9 cellular contexts compared by ENCODE assay signal in the genomic region with DNA sequence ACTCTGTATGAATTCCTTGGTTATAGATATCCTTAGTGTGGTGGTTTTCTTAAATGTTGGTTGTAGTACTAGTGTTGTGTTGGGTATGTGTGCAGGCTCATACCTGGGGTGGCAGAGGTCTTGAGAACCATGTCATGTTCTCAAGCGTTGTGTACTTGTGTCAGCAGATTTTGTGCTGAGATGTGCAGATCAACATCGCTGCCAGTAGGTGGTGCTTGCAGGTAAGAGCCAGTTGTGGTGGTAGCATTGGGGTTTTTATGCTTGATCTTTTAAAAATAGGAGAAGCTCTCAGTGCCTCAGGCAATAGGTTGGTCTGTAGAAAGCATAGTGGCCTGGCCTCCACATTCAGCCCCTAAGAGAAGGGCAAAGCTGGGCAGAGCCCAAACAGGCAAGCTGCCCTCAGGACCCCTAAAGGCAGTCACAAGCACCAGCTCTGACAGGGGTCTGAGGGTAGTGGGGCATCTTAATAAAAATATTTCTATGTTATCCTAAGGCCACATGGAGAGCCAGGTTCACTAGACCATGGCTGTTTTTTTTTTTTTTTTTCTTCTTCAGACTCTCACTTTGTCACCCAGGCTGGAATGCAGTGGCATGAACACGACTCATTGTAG.
A peak's percentile ranks its signal among the peaks of the same experiment; 100 is the strongest.
DNase-seq lines count a peak whose midpoint lies in the region; ATAC-seq, FAIRE-seq and TF ChIP-seq lines count a peak whose summit lies in the region.
"Had no signal": no experiment of that assay in that cellular context is flagged by ENCODE, and none has a peak within 500 bp of the region (broad histone marks: within the 10 kb centered on the region; RNA-seq: fewer than 3 reads in every experiment).

No MANE protein-coding gene starts in this region.

- H3K23me2 ChIP-seq in H1 (ENCODE audit: low read depth, low read length), result no peaks in the 10 kb centered on the region

- H4K8ac ChIP-seq in H1 (ENCODE audit: extremely low read depth, insufficient read depth, low read length), result no peak overlapping the region

- no peak overlapping the region for H2AK5ac ChIP-seq in H1 (ENCODE audit: low read depth, low read length)

- no peak overlapping the region for H3K4me3 ChIP-seq in AG10803 (ENCODE audit: low read length)
- no peak overlapping the region for H3K4me3 ChIP-seq in GM12865 (ENCODE audit: low read depth, low read length)
- no peak overlapping the region for H3K4me3 ChIP-seq in NT2/D1 (ENCODE audit: insufficient read length, low read depth)
- H3K4me3 ChIP-seq in H1 (ENCODE audit: extremely low read depth in 1 of 4, insufficient read depth in 2 of 4, low read depth in 3 of 4, low read length in 4 of 4), result no peak overlapping the region
- H3K4me3 ChIP-seq in kidney (ENCODE audit: low read length in 2 of 2), result no peak overlapping the region

- no peaks in the 10 kb centered on the region for H3K79me1 ChIP-seq in H1 (ENCODE audit: low read depth, low read length)

- H3K9ac ChIP-seq in NT2/D1 (ENCODE audit: insufficient read length, low read depth) (no peak overlapping the region), H1 (replicated peaks in 1 of 4; ENCODE audit: extremely low read depth in 1 of 4, low read depth in 3 of 4, low read length in 3 of 4) (no peak overlapping the region), kidney (ENCODE audit: low read length in 2 of 2) (no peak overlapping the region)

- FAIRE-seq in H1 (lab: Jason Lieb, UNC) (peak; percentile 92), frontal cortex (lab: Jason Lieb, UNC) (no peak), kidney (lab: Jason Lieb, UNC) (no peak)

- H3K9me3 Mint-ChIP-seq in neural crest cell, result no peaks in the 10 kb centered on the region
- H3K9me3 Mint-ChIP-seq: memory B cell had no signal

- intact Hi-C loops in kidney (cut with DNase I), result no loop called here

- TF ChIP-seq POLR2A in H1 (IDR thresholded peaks at IDR 0.05; ENCODE audit: control extremely low read depth in 1 of 2, low read depth in 2 of 2, low read length in 2 of 2), result no peak

- no peak overlapping the region for H2BK5ac ChIP-seq in H1 (ENCODE audit: low read depth, low read length)

- H3K4me1 ChIP-seq in NT2/D1 (ENCODE audit: insufficient read depth, insufficient read length) (no peaks in the 10 kb centered on the region), H1 (replicated peaks in 1 of 4; ENCODE audit: control insufficient read depth in 3 of 4, insufficient read depth in 4 of 4, low read length in 3 of 4) (no peaks in the 10 kb centered on the region), kidney (ENCODE audit: control insufficient read depth in 1 of 2, insufficient read depth in 1 of 2, low read depth in 1 of 2, low read length in 2 of 2) (no peaks in the 10 kb centered on the region)

- no peak overlapping the region for H3K56ac ChIP-seq in H1 (replicated peaks; ENCODE audit: insufficient read length, low read depth, low read length)

- peak; percentile 40 for DNase-seq in AG10803 (ENCODE audit: low read depth)
- DNase-seq in GM12865 (ENCODE audit: low read depth), result peak; percentile 83
- peak; percentile 67 for DNase-seq in NT2/D1 (ENCODE audit: low read depth, low spot score)
- DNase-seq in H1 (ENCODE audit: low read depth in 1 of 2, low spot score in 2 of 2), result no peak
- peak; percentile 22 for DNase-seq in neural crest cell (ENCODE audit: low read depth, low spot score)
- no peak for DNase-seq in frontal cortex (ENCODE audit: low spot score in 2 of 2)
- DNase-seq in kidney, result no peak

- TF ChIP-seq RAD21 in H1 (IDR thresholded peaks at IDR 0.05 in 1 of 2, conservative IDR thresholded peaks at IDR 0.05 in 1 of 2; ENCODE audit: low read depth in 2 of 2, low read length in 2 of 2), result peak; percentile 77 to 85

- H3K23ac ChIP-seq in H1 (ENCODE audit: insufficient read length), result no peak overlapping the region

- H3K27me3 ChIP-seq in NT2/D1 (ENCODE audit: insufficient read depth, insufficient read length) (no peaks in the 10 kb centered on the region), H1 (replicated peaks in 1 of 4; ENCODE audit: control insufficient read depth in 3 of 4, extremely low read depth in 1 of 4, insufficient read depth in 3 of 4, low read length in 3 of 4) (no peaks in the 10 kb centered on the region)

- no peak overlapping the region for H3K4me2 ChIP-seq in H1 (ENCODE audit: insufficient read depth in 1 of 2, low read depth in 2 of 2, low read length in 2 of 2)

- no peak overlapping the region; the same call in 1 of the 2 replicates for H3K18ac ChIP-seq in H1 (ENCODE audit: extremely low read depth, low read length)

- peaks cover 21% of the 10 kb centered on the region for H3K27me3 Mint-ChIP-seq in neural crest cell (ENCODE audit: low read depth)

- no peak overlapping the region for H2BK15ac ChIP-seq in H1 (ENCODE audit: low read length)

- no peaks in the 10 kb centered on the region for H4K20me1 ChIP-seq in H1 (replicated peaks in 1 of 2; ENCODE audit: control insufficient read depth in 1 of 2, insufficient read depth in 2 of 2, low read length in 2 of 2)

- H3K27ac ChIP-seq in H1 (ENCODE audit: low read depth, low read length) (no peak overlapping the region), kidney (ENCODE audit: low read depth in 2 of 2, low read length in 2 of 2) (no peak overlapping the region)

- H4K5ac ChIP-seq in H1 (ENCODE audit: insufficient read length, low read depth, low read length), result no peak overlapping the region

- H3K14ac ChIP-seq in H1 (ENCODE audit: insufficient read length), result no peak overlapping the region

- H3K79me2 ChIP-seq in H1 (ENCODE audit: control insufficient read depth in 1 of 2, insufficient read depth in 2 of 2, low read length in 2 of 2), result no peaks in the 10 kb centered on the region

- no peak overlapping the region for H3K4ac ChIP-seq in H1 (replicated peaks; ENCODE audit: insufficient read length, low read depth, low read length)

- CTCF ChIA-PET in H1 (lab: Charles Lee; ENCODE audit: partially characterized antibody), result interaction anchor here (0.6 to 6.0 kb wide), 36 partner anchors 9 to 850 kb away, joined by 3 to 66 read pairs (median 4); no protein-coding TSS in a partner anchor

- POLR2A ChIA-PET in H1 (lab: Charles Lee; ENCODE audit: partially characterized antibody), result interaction anchor here (1.0 kb wide), 1 partner anchor 12 kb away, joined by 3 read pairs; no protein-coding TSS in a partner anchor

- no peak overlapping the region for H2BK12ac ChIP-seq in H1 (ENCODE audit: low read depth, low read length)

- no peak overlapping the region for H4K91ac ChIP-seq in H1 (replicated peaks; ENCODE audit: insufficient read length, low read length)

- no peaks in the 10 kb centered on the region for H3K4me1 Mint-ChIP-seq in neural crest cell
- H3K4me1 Mint-ChIP-seq: memory B cell had no signal

- H3K27ac Mint-ChIP-seq in neural crest cell (ENCODE audit: unreplicated experiment), result no peak overlapping the region
- H3K27ac Mint-ChIP-seq: memory B cell had no signal

- peak overlapping the region; percentile 80 for H2AFZ ChIP-seq in H1 (ENCODE audit: low read length)

- TF ChIP-seq EP300 in H1 (IDR thresholded peaks at IDR 0.05; ENCODE audit: borderline replicate concordance in 1 of 2, low read depth in 2 of 2, low read length in 2 of 2), result no peak

- 50% methylated on average over 3 of the region's 3 CpGs; no CpG with 5 or more reads in 1 of the 2 experiments for WGBS in H1 (ENCODE audit: extremely low coverage in 1 of 2, insufficient coverage in 1 of 2, insufficient read length in 1 of 2, insufficient replicate concordance in 2 of 2, low coverage in 1 of 2, low lambda C conversion rate in 2 of 2, missing lambda C conversion rate in 1 of 2), 2 experiments

- TF ChIP-seq CTCF in AG10803 (conservative IDR thresholded peaks at IDR 0.05; ENCODE audit: low read length), result peak; percentile 63
- peak; percentile 85 for TF ChIP-seq CTCF in GM12865 (IDR thresholded peaks at IDR 0.05; ENCODE audit: insufficient read depth, low read depth, low read length, missing control alignments)
- peak; percentile 72 to 91 (median 83) for TF ChIP-seq CTCF in H1 (IDR thresholded peaks at IDR 0.05; ENCODE audit: control extremely low read depth in 1 of 3, insufficient read depth in 1 of 3, low read depth in 1 of 3, low read length in 3 of 3)
- peak; percentile 70 for TF ChIP-seq CTCF in neural crest cell (conservative IDR thresholded peaks at IDR 0.05)
- TF ChIP-seq CTCF in kidney (IDR thresholded peaks at IDR 0.05; ENCODE audit: borderline replicate concordance, extremely low read depth, insufficient read depth), result no peak

- no peaks in the 10 kb centered on the region for H3K36me3 ChIP-seq in NT2/D1 (ENCODE audit: insufficient read depth, insufficient read length, low read length)
- no peaks in the 10 kb centered on the region; a peak in 1 of 8 replicates for H3K36me3 ChIP-seq in H1 (ENCODE audit: control insufficient read depth in 2 of 4, insufficient read depth in 4 of 4, low read length in 3 of 4)
- no peaks in the 10 kb centered on the region for H3K36me3 ChIP-seq in kidney (ENCODE audit: control insufficient read depth in 1 of 2, insufficient read depth in 2 of 2, low read length in 2 of 2)

- H3K4me3 Mint-ChIP-seq in neural crest cell, result no peak overlapping the region
- H3K4me3 Mint-ChIP-seq: memory B cell had no signal

- H3K9me3 ChIP-seq in NT2/D1 (ENCODE audit: insufficient read depth, low read length), result no peaks in the 10 kb centered on the region
- no peaks in the 10 kb centered on the region for H3K9me3 ChIP-seq in H1 (ENCODE audit: insufficient read depth in 2 of 2, low read depth in 1 of 2, low read length in 1 of 2)
- H3K9me3 ChIP-seq in kidney (ENCODE audit: control insufficient read depth in 1 of 2, low read length in 2 of 2), result no peaks in the 10 kb centered on the region

- no peaks in the 10 kb centered on the region for H3K36me3 Mint-ChIP-seq in neural crest cell (ENCODE audit: low read depth)
- H3K36me3 Mint-ChIP-seq: memory B cell had no signal

- no peak overlapping the region for H2BK120ac ChIP-seq in H1 (replicated peaks; ENCODE audit: low read depth, low read length)

- H2BK20ac ChIP-seq in H1 (ENCODE audit: low read length), result no peak overlapping the region

- ATAC-seq in HG03108 (IDR thresholded peaks at IDR 0.05; ENCODE audit: unreplicated experiment), result peak; percentile 56

TF ChIP-seq in H1, 55 proteins besides CTCF, POLR2A, EP300 and RAD21 (continues in another document):
- TF ChIP-seq NANOG (IDR thresholded peaks at IDR 0.05; ENCODE audit: insufficient read depth, low read depth, low read length, poor library complexity, severe bottlenecking) (no peak), HDAC2 (IDR thresholded peaks at IDR 0.05; ENCODE audit: borderline replicate concordance in 1 of 2, low read depth in 2 of 2, low read length in 2 of 2) (no peak), JUN (IDR thresholded peaks at IDR 0.05; ENCODE audit: low read depth, low read length) (no peak), ZNF274 (IDR thresholded peaks at IDR 0.05; ENCODE audit: borderline replicate concordance, extremely low read depth, low read length) (no peak), E2F6 (IDR thresholded peaks at IDR 0.05) (no peak), RFX5 (IDR thresholded peaks at IDR 0.05; ENCODE audit: borderline replicate concordance, low read depth, low read length) (no peak)

Comparison
In these comparisons a context has a peak if more than half of its experiments do, and no peak if none do; other contexts are left out.
1. DNase-seq: peak in AG10803 (single experiment), GM12865 (single experiment), NT2/D1 (single experiment) and neural crest cell (single experiment); none in H1 (0 of 2), frontal cortex (0 of 2) and kidney (single experiment).